ENCODE assay signal across 4 cellular contexts in genomic region chr14:61320170-61320569, GRCh38. TPM values are rescaled to one million over a fixed set of nuclear protein-coding genes. Genes with fewer than 3 reads are reported as not detected.
"Had no signal": no experiment of that assay in that cellular context is flagged by ENCODE, and none has a peak within 500 bp of the region (broad histone marks: within the 10 kb centered on the region; RNA-seq: fewer than 3 reads in every experiment).

No MANE protein-coding gene starts in this region.

RNA-seq across cellular contexts. Expression of gene TMEM30B, which starts 39.0 kb away (rescaled TPM):
- total RNA-seq: HT1080, NCI-H460, SJSA1 had no signal
- polyA plus RNA-seq: K562 had no signal
